Comparison of ENCODE assay signal across 23 cellular contexts in the genomic region with DNA sequence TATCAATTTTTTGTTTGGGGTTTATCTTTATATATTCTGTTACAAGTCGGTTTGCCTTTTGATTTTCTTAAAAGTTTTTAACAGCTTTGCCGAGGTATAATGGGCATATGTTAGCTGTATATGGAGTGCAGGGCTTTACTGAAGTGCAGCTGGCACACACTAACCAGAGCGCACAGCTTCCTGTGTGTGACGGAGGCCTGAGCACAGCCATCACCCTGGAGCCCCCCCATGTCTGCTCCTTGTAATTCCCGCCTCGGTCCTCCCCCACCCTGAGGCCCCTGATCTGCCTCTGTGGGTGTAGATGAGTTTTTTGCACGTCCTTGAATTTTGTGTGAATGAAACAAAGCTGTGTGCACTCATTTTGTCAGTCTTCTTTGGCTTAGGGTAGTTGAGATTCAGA.
DNase-seq lines count a peak whose midpoint lies in the region; ATAC-seq and TF ChIP-seq lines count a peak whose summit lies in the region.
"Had no signal": no experiment of that assay in that cellular context is flagged by ENCODE, and none has a peak within 500 bp of the region (broad histone marks: within the 10 kb centered on the region; RNA-seq: fewer than 3 reads in every experiment).

No MANE protein-coding gene starts in this region.

- H3K27ac Mint-ChIP-seq in activated CD4-positive, alpha-beta T cell treated with anti-CD3 and anti-CD28 coated beads for 36 hours, result peak overlapping the region; percentile 11
- H3K27ac Mint-ChIP-seq: activated naive CD4-positive, alpha-beta T cell treated with anti-CD3 and anti-CD28 coated beads for 36 hours; HFFc6; T-helper 2 cell treated with Interferon-gamma antibody and Interleukin-4, amounts not matched to agents 5 μg/mL and 100 μg/mL, for 36 hours had no signal

- H3K27me3 ChIP-seq in SJSA1 (replicated peaks), result no peaks in the 10 kb centered on the region
- H3K27me3 ChIP-seq in lower lobe of right lung (ENCODE audit: low read depth), result no peaks in the 10 kb centered on the region
- H3K27me3 ChIP-seq in thoracic aorta (replicated peaks; ENCODE audit: insufficient read depth), result no peaks in the 10 kb centered on the region
- H3K27me3 ChIP-seq: foreskin keratinocyte, thyroid gland had no signal

- intact Hi-C loops in activated CD4-positive, alpha-beta T cell treated with anti-CD3 and anti-CD28 coated beads for 36 hours (cut with DNase I, micrococcal nuclease), result no loop called here
- intact Hi-C loops in lower lobe of right lung (cut with DNase I) (no loop called here), posterior vena cava (cut with DNase I) (no loop called here)

- POLR2A ChIA-PET in activated CD4-positive, alpha-beta T cell treated with anti-CD3 and anti-CD28 coated beads for 36 hours (lab: Charles Lee), result no interaction called here

- no peaks in the 10 kb centered on the region for H3K27me3 Mint-ChIP-seq in activated CD4-positive, alpha-beta T cell treated with anti-CD3 and anti-CD28 coated beads for 36 hours

- H3K4me1 ChIP-seq in SJSA1 (replicated peaks) (peaks cover 29% of the 10 kb centered on the region), lower lobe of right lung (no peaks in the 10 kb centered on the region), thoracic aorta (ENCODE audit: control insufficient read depth in 1 of 2, low read depth in 2 of 2) (peaks cover 0 to 10% of the 10 kb centered on the region in 2 donors)
- H3K4me1 ChIP-seq: foreskin keratinocyte, left ventricle myocardium inferior had no signal

- no peak for TF ChIP-seq CTCF in lower lobe of right lung (IDR thresholded peaks at IDR 0.05)
- TF ChIP-seq CTCF in thoracic aorta (IDR thresholded peaks at IDR 0.05), result no peak

- H3K9me3 ChIP-seq in SJSA1 (replicated peaks), result no peaks in the 10 kb centered on the region
- no peaks in the 10 kb centered on the region for H3K9me3 ChIP-seq in lower lobe of right lung
- H3K9me3 ChIP-seq in thoracic aorta, result no peaks in the 10 kb centered on the region
- H3K9me3 ChIP-seq: left ventricle myocardium inferior, thyroid gland had no signal

- H3K9me3 Mint-ChIP-seq in activated CD4-positive, alpha-beta T cell treated with anti-CD3 and anti-CD28 coated beads for 36 hours (ENCODE audit: low read depth), result no peaks in the 10 kb centered on the region
- H3K9me3 Mint-ChIP-seq: activated naive CD4-positive, alpha-beta T cell treated with anti-CD3 and anti-CD28 coated beads for 36 hours; HFFc6; T-helper 2 cell treated with Interferon-gamma antibody and Interleukin-4, amounts not matched to agents 5 μg/mL and 100 μg/mL, for 36 hours had no signal

- no peak for ATAC-seq in activated CD4-positive, alpha-beta T cell treated with anti-CD3 and anti-CD28 coated beads for 36 hours
- ATAC-seq in lower lobe of right lung (no peak), thoracic aorta (ENCODE audit: insufficient number of reproducible peaks, low FRiP score, low read depth) (no peak), HG02798 (IDR thresholded peaks at IDR 0.05; ENCODE audit: poor library complexity, unreplicated experiment) (no peak)
- ATAC-seq: foreskin keratinocyte had no signal

- H3K27ac ChIP-seq in SJSA1 (peak overlapping the region; percentile 84), lower lobe of right lung (no peak overlapping the region), thoracic aorta (peak overlapping the region; percentile 6 to 53)
- H3K27ac ChIP-seq: foreskin keratinocyte, left ventricle myocardium inferior had no signal

- H3K4me3 Mint-ChIP-seq in activated CD4-positive, alpha-beta T cell treated with anti-CD3 and anti-CD28 coated beads for 36 hours, result no peak overlapping the region
- H3K4me3 Mint-ChIP-seq: activated naive CD4-positive, alpha-beta T cell treated with anti-CD3 and anti-CD28 coated beads for 36 hours; HFFc6; T-helper 2 cell treated with Interferon-gamma antibody and Interleukin-4, amounts not matched to agents 5 μg/mL and 100 μg/mL, for 36 hours had no signal

- H3K4me3 ChIP-seq in SJSA1 (no peak overlapping the region), lower lobe of right lung (no peak overlapping the region), thoracic aorta (no peak overlapping the region)
- H3K4me3 ChIP-seq: left ventricle myocardium inferior, thyroid gland had no signal

- no peak for DNase-seq in activated CD4-positive, alpha-beta T cell treated with anti-CD3 and anti-CD28 coated beads for 36 hours
- DNase-seq in activated CD4-positive, alpha-beta T cell treated with anti-CD3 and anti-CD28 coated beads for 4 hours, result no peak
- DNase-seq in SJSA1 (ENCODE audit: low read depth in 1 of 2, low spot score in 2 of 2) (no peak), lower lobe of right lung (peak; percentile 38), thoracic aorta (ENCODE audit: low spot score) (no peak), posterior vena cava (ENCODE audit: low spot score) (no peak), Kasumi-1 (lab: John Stamatoyannopoulos, UW) (no peak)
- DNase-seq: activated CD8-positive, alpha-beta memory T cell treated with anti-CD3 and anti-CD28 coated beads for 24 hours; activated naive CD4-positive, alpha-beta T cell treated with anti-CD3 and anti-CD28 coated beads for 36 hours; activated T-cell treated with anti-CD3 and anti-CD28 coated beads, Interleukin-2, amount 50 U/mL, for 48 hours; AML-193; effector memory CD4-positive, alpha-beta T cell; foreskin keratinocyte; HFFc6; hippocampal formation; left ventricle myocardium inferior; NCI-H2081 treated with DMSO at 0.1 percent for 48 hours; NCI-H446 treated with DMSO at 0.1 percent for 48 hours; stimulated activated CD4-positive, alpha-beta T cell treated with anti-CD3 and anti-CD28 coated beads, Interleukin-2, amount 100 ng/mL, for 48 hours; stimulated activated naive CD4-positive, alpha-beta T cell treated with Interleukin-2 at 50 U/mL for 16 hours; thyroid gland had no signal

- H3K36me3 ChIP-seq in SJSA1 (peaks cover 17% of the 10 kb centered on the region), lower lobe of right lung (peaks cover 39% of the 10 kb centered on the region), thoracic aorta (peaks cover 6% of the 10 kb centered on the region)
- H3K36me3 ChIP-seq: thyroid gland had no signal

- CTCF ChIA-PET in activated CD4-positive, alpha-beta T cell treated with anti-CD3 and anti-CD28 coated beads for 36 hours (lab: Charles Lee), result interaction anchor here (0.8 to 0.9 kb wide), 2 partner anchors 31 to 303 kb away, joined by 3 read pairs; no protein-coding TSS in a partner anchor

- peaks cover 11% of the 10 kb centered on the region for H3K4me1 Mint-ChIP-seq in activated CD4-positive, alpha-beta T cell treated with anti-CD3 and anti-CD28 coated beads for 36 hours

- peaks cover 25% of the 10 kb centered on the region for H3K36me3 Mint-ChIP-seq in activated CD4-positive, alpha-beta T cell treated with anti-CD3 and anti-CD28 coated beads for 36 hours (ENCODE audit: low read depth)
